In the genomic region with DNA sequence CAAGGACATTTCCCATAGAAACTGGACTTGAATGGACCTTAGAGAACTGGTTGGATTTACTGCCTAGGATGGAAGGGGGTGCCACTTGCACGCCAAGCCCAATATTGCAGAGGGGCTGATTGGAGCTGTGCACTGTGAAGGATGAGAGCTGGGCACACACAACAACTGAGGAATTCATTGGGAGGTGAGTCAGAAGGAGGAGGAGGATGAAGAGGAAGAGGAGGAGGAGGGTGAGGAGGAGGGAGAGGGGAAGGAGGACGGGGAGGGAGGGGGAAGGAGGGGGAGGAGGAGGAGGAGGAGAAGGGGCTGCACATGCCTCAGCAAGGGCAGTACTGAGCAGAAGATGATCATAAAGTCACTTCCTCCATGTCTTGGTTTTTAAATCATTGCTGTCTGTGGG, we compare ENCODE assay signal across 21 cellular contexts. TPM values are rescaled to one million over a fixed set of nuclear protein-coding genes. Genes with fewer than 3 reads are reported as not detected.
A peak's percentile ranks its signal among the peaks of the same experiment; 100 is the strongest.
DNase-seq lines count a peak whose midpoint lies in the region; ATAC-seq, FAIRE-seq and TF ChIP-seq lines count a peak whose summit lies in the region.
"Had no signal": no experiment of that assay in that cellular context is flagged by ENCODE, and none has a peak within 500 bp of the region (broad histone marks: within the 10 kb centered on the region; RNA-seq: fewer than 3 reads in every experiment).

No MANE protein-coding gene starts in this region.

- H4K20me1 ChIP-seq in GM23248 (ENCODE audit: insufficient read depth) = no peaks in the 10 kb centered on the region
- H4K20me1 ChIP-seq in K562 (replicated peaks; ENCODE audit: control insufficient read depth, insufficient read depth, low read length) = no peaks in the 10 kb centered on the region
- H4K20me1 ChIP-seq: BLaER1 had no signal

- POLR2A ChIA-PET in K562 (lab: Yijun Ruan, JAX) = no interaction called here

- no peaks in the 10 kb centered on the region for H3K36me3 Mint-ChIP-seq in activated T-helper 1 cell treated with anti-CD3 and anti-CD28 coated beads, Interleukin-12 subunit alpha, Interleukin-12 subunit beta, Interleukin-2, Interleukin-4 antibody, amounts not matched to agents 30 ng/mL and 10 ng/mL and 1 ng/mL, durations not matched to agents 14 hours and 24 hours and 36 hours (ENCODE audit: low read depth)

- WGBS in GM23248 (ENCODE audit: low coverage in 1 of 2, low lambda C conversion rate in 2 of 2, missing lambda C conversion rate in 2 of 2), 2 experiments = 25 to 59% methylated on average over 1 to 2 of the region's 2 CpGs
- WGBS in K562 (ENCODE audit: insufficient coverage, low coverage, missing lambda C conversion rate) = 0% methylated on average over 1 of the region's 2 CpGs

- no peak overlapping the region for H3K27ac ChIP-seq in GM23248
- no peak overlapping the region for H3K27ac ChIP-seq in K562 (ENCODE audit: extremely low read depth, low read depth, low read length)
- H3K27ac ChIP-seq: 22Rv1, BLaER1, KMS-11 had no signal

- TF ChIP-seq CTCF in K562 (IDR thresholded peaks at IDR 0.05 in 2 of 3, conservative IDR thresholded peaks at IDR 0.05 in 1 of 3; ENCODE audit: insufficient read depth in 2 of 3, low read depth in 1 of 3, low read length in 3 of 3) = no peak

- H3K4me3 ChIP-seq in GM23248 = no peak overlapping the region
- no peak overlapping the region for H3K4me3 ChIP-seq in K562
- H3K4me3 ChIP-seq: BLaER1, GM23338 had no signal

- DNase-seq in A172 (ENCODE audit: low spot score) (peak; percentile 37), GM23248 (no peak), HT1080 (ENCODE audit: low read depth) (peak; percentile 68), K562 (ENCODE audit: extremely low read depth in 1 of 4, low spot score in 3 of 4) (no peak), NCI-H2029 treated with DMSO at 0.1 percent for 48 hours (lab: John Stamatoyannopoulos, UW) (no peak), amygdala (lab: John Stamatoyannopoulos, UW) (no peak)
- DNase-seq in activated T-helper 1 cell treated with anti-CD3 and anti-CD28 coated beads, Interleukin-12 subunit alpha, Interleukin-12 subunit beta, Interleukin-2, Interleukin-4 antibody, amounts not matched to agents 30 ng/mL and 10 ng/mL and 1 ng/mL, durations not matched to agents 14 hours and 24 hours and 36 hours (ENCODE audit: low spot score) = no peak
- DNase-seq: AML-193; Caco-2; CD8-positive, alpha-beta memory T cell; DND-41; GDM1; H9 had no signal

- no peak for TF ChIP-seq POLR2A in K562 (conservative IDR thresholded peaks at IDR 0.05)

- no peak overlapping the region for H3K4me3 Mint-ChIP-seq in activated T-helper 1 cell treated with anti-CD3 and anti-CD28 coated beads, Interleukin-12 subunit alpha, Interleukin-12 subunit beta, Interleukin-2, Interleukin-4 antibody, amounts not matched to agents 30 ng/mL and 10 ng/mL and 1 ng/mL, durations not matched to agents 14 hours and 24 hours and 36 hours
- H3K4me3 Mint-ChIP-seq: GM23338, H9, IgD-negative memory B cell had no signal

- CTCF ChIA-PET in K562 (lab: Yijun Ruan, JAX; ENCODE audit: low intra/inter-chr PET ratio) = interaction anchor here (1.5 kb wide), 1 partner anchor 275 kb away, joined by 5 read pairs; no protein-coding TSS in a partner anchor

- H3K79me2 ChIP-seq in GM23248 (ENCODE audit: insufficient read depth) (no peaks in the 10 kb centered on the region), K562 (ENCODE audit: control insufficient read depth, insufficient read depth, low read length) (no peaks in the 10 kb centered on the region; the same call in 2 of the 3 replicates)

- H3K4me1 Mint-ChIP-seq in activated T-helper 1 cell treated with anti-CD3 and anti-CD28 coated beads, Interleukin-12 subunit alpha, Interleukin-12 subunit beta, Interleukin-2, Interleukin-4 antibody, amounts not matched to agents 30 ng/mL and 10 ng/mL and 1 ng/mL, durations not matched to agents 14 hours and 24 hours and 36 hours (ENCODE audit: low read depth) = peaks cover 16% of the 10 kb centered on the region

- H3K9me3 ChIP-seq in GM23248 (ENCODE audit: low read depth) (no peaks in the 10 kb centered on the region), K562 (replicated peaks; ENCODE audit: control insufficient read depth, insufficient read depth, low read depth, low read length) (no peaks in the 10 kb centered on the region)
- H3K9me3 ChIP-seq: Caco-2 had no signal

- TF ChIP-seq EP300 in K562 (IDR thresholded peaks at IDR 0.05; ENCODE audit: low read length) = no peak

- H3K36me3 ChIP-seq in GM23248 (ENCODE audit: low read depth) (no peaks in the 10 kb centered on the region), K562 (ENCODE audit: control insufficient read depth, insufficient read depth, low read length) (no peaks in the 10 kb centered on the region)
- H3K36me3 ChIP-seq: BLaER1 had no signal

- H3K9me2 ChIP-seq in GM23248 (ENCODE audit: insufficient read depth) = no peaks in the 10 kb centered on the region

- ATAC-seq in K562 (no peak), GM21447 (IDR thresholded peaks at IDR 0.05; ENCODE audit: unreplicated experiment) (no peak)
- ATAC-seq: GM23338 had no signal

- intact Hi-C loops in K562 (cut with micrococcal nuclease) = loop anchor here (5.0 kb wide), 1 partner anchor 124 kb away; no protein-coding TSS in a partner anchor
- intact Hi-C loops in activated T-helper 1 cell treated with anti-CD3 and anti-CD28 coated beads, Interleukin-12 subunit alpha, Interleukin-12 subunit beta, Interleukin-2, Interleukin-4 antibody, amounts not matched to agents 30 ng/mL and 10 ng/mL and 1 ng/mL, durations not matched to agents 14 hours and 24 hours and 36 hours (cut with micrococcal nuclease) = no loop called here

- no peaks in the 10 kb centered on the region for H3K27me3 Mint-ChIP-seq in activated T-helper 1 cell treated with anti-CD3 and anti-CD28 coated beads, Interleukin-12 subunit alpha, Interleukin-12 subunit beta, Interleukin-2, Interleukin-4 antibody, amounts not matched to agents 30 ng/mL and 10 ng/mL and 1 ng/mL, durations not matched to agents 14 hours and 24 hours and 36 hours (ENCODE audit: insufficient read depth)
- H3K27me3 Mint-ChIP-seq: IgD-negative memory B cell had no signal

- H3K4me2 ChIP-seq in GM23248 (ENCODE audit: unreplicated experiment) (peak overlapping the region; percentile 50), K562 (ENCODE audit: insufficient read depth, low read length) (no peak overlapping the region)
- H3K4me2 ChIP-seq: BLaER1, GM23338, KMS-11 had no signal

- H3K9me1 ChIP-seq in K562 (ENCODE audit: control insufficient read depth, insufficient read depth, low read length) = no peaks in the 10 kb centered on the region

- H3K27ac Mint-ChIP-seq in activated T-helper 1 cell treated with anti-CD3 and anti-CD28 coated beads, Interleukin-12 subunit alpha, Interleukin-12 subunit beta, Interleukin-2, Interleukin-4 antibody, amounts not matched to agents 30 ng/mL and 10 ng/mL and 1 ng/mL, durations not matched to agents 14 hours and 24 hours and 36 hours = no peak overlapping the region
- H3K27ac Mint-ChIP-seq: GM23338, IgD-negative memory B cell had no signal

- H3K9ac ChIP-seq in GM23248 (no peak overlapping the region), K562 (ENCODE audit: insufficient read depth in 1 of 2, low read depth in 2 of 2, low read length in 2 of 2) (no peak overlapping the region)
- H3K9ac ChIP-seq: BLaER1, KMS-11 had no signal

- H2AFZ ChIP-seq in GM23248 (no peak overlapping the region), K562 (ENCODE audit: low read depth, low read length) (no peak overlapping the region)
- H2AFZ ChIP-seq: GM23338 had no signal

- H3F3A ChIP-seq in GM23248 (ENCODE audit: insufficient read depth) = peaks cover 9% of the 10 kb centered on the region

- H3K4me1 ChIP-seq in GM23248 (ENCODE audit: insufficient read depth) (peaks cover 18% of the 10 kb centered on the region; the same call in 1 of the 2 replicates), K562 (replicated peaks in 1 of 2; ENCODE audit: control insufficient read depth in 2 of 2, insufficient read depth in 2 of 2, low read length in 2 of 2) (peaks cover 7 to 14% of the 10 kb centered on the region in 2 experiments)

- H3K27me3 ChIP-seq in GM23248 (replicated peaks; ENCODE audit: insufficient read depth) = no peaks in the 10 kb centered on the region
- H3K27me3 ChIP-seq in K562 (ENCODE audit: control insufficient read depth in 2 of 2, insufficient read depth in 2 of 2, low read length in 2 of 2) = peaks cover 0 to 4% of the 10 kb centered on the region in 2 experiments; a peak in 1 of 5 replicates
- H3K27me3 ChIP-seq: BLaER1 had no signal

- no peak for FAIRE-seq in K562 (lab: Jason Lieb, UNC)
- FAIRE-seq: GM12892, GM19239 had no signal

- BruUV-seq in K562 (replicated peaks; lab: Mats Ljungman, UMichigan) = no TSS peak

- in situ Hi-C loops in GM23248 (cut with MboI) = loop anchor here (10.0 kb wide), 1 partner anchor 532 kb away; no protein-coding TSS in a partner anchor
- in situ Hi-C loops in K562 (cut with MboI) = loop anchor here (25.0 kb wide), 1 partner anchor 529 kb away; no protein-coding TSS in a partner anchor

- TF ChIP-seq RAD21 in K562 (CRISPR knock-in tag; conservative IDR thresholded peaks at IDR 0.05 in 1 of 2, IDR thresholded peaks at IDR 0.05 in 1 of 2) = no peak

- peaks cover 1% of the 10 kb centered on the region for H3K9me3 Mint-ChIP-seq in activated T-helper 1 cell treated with anti-CD3 and anti-CD28 coated beads, Interleukin-12 subunit alpha, Interleukin-12 subunit beta, Interleukin-2, Interleukin-4 antibody, amounts not matched to agents 30 ng/mL and 10 ng/mL and 1 ng/mL, durations not matched to agents 14 hours and 24 hours and 36 hours

RNA-seq across cellular contexts. Expression of gene ICE1, which starts 5.7 kb away (rescaled TPM):
- 28.4 and 29.2 TPM in 2 replicates for total RNA-seq in A172 (2014; rRNA removed; shearing (Covaris generic))
- total RNA-seq in GM23248 (2014; rRNA removed; shearing (Covaris generic)) = 13.4 and 17.0 TPM in 2 replicates
- polyA plus RNA-seq in GM23248 (2016; fragmentation: Nextera tagmentation; extraction: Ambion mirVana) (10.8 and 12.2 TPM in 2 replicates), K562 (2011; rRNA removed) (18.5 and 28.2 TPM in 2 replicates), K562 (2014; fragmentation: Illumina TruSeq; extraction: Trizol) (26.9 and 33.6 TPM in 2 replicates), K562 (2014; fragmentation: Nextera tagmentation; extraction: Ambion mirVana) (1 to 10 TPM; 4.9 to 8.5 TPM), K562 (2014; rRNA removed) (20.8 and 21.3 TPM in 2 replicates)
- total RNA-seq in HT1080 (2014; rRNA removed; shearing (Covaris generic)) = 31.5 and 38.1 TPM in 2 replicates
- 17.7 and 22.2 TPM in 2 replicates for polyA plus RNA-seq in HT1080 (2015; cell fraction: cytosol; rRNA removed)
- polyA plus RNA-seq in HT1080 (2015; cell fraction: nucleus; rRNA removed) = 38.4 and 39.7 TPM in 2 replicates
- total RNA-seq in K562 (2011; cell fraction: chromatin; rRNA removed; ENCODE audit: low replicate concordance) = 19.3 and 80.1 TPM in 2 replicates
- 13.0 and 20.4 TPM in 2 replicates for total RNA-seq in K562 (2011; cell fraction: nucleolus; rRNA removed)
- total RNA-seq in K562 (2011; cell fraction: nucleoplasm; rRNA removed) = 35.6 and 41.7 TPM in 2 replicates
- total RNA-seq in K562 (2014; rRNA removed) (19.1 and 21.3 TPM in 2 replicates), K562 (2014; rRNA removed; fragmentation: Illumina TruSeq; extraction: Trizol) (40.9 and 44.6 TPM in 2 replicates), K562 (2015; rRNA removed; fragmentation: Illumina TruSeq; extraction: Trizol) (46.1 and 47.4 TPM in 2 replicates), K562 (2021) (31.3 and 33.2 TPM in 2 replicates)
- 8.7 and 12.1 TPM in 2 replicates for polyA plus RNA-seq in K562 (2011; cell fraction: cytosol; rRNA removed)
- polyA plus RNA-seq in K562 (2011; cell fraction: nucleus; rRNA removed) = 25.9 and 29.4 TPM in 2 replicates
- 12.7 and 17.1 TPM in 2 replicates for polyA plus RNA-seq in K562 (2012)
- polyA minus RNA-seq in K562 (2011; rRNA and poly(A)+ RNA removed) = 75.3 and 75.8 TPM in 2 replicates
- polyA minus RNA-seq in K562 (2011; cell fraction: cytosol; rRNA and poly(A)+ RNA removed) = 21.0 and 26.1 TPM in 2 replicates
- polyA minus RNA-seq in K562 (2011; cell fraction: nucleus; rRNA and poly(A)+ RNA removed) = 56.4 and 83.1 TPM in 2 replicates
- total RNA-seq in activated T-helper 1 cell treated with anti-CD3 and anti-CD28 coated beads, Interleukin-12 subunit alpha, Interleukin-12 subunit beta, Interleukin-2, Interleukin-4 antibody, amounts not matched to agents 30 ng/mL and 10 ng/mL and 1 ng/mL, durations not matched to agents 14 hours and 24 hours and 36 hours = 35.3 and 38.2 TPM in 2 replicates

Comparison
In these comparisons a context has a peak if more than half of its experiments do, and no peak if none do; other contexts are left out.
1. DNase-seq: peak in A172 (single experiment) and HT1080 (single experiment); none in GM23248 (single experiment), K562 (0 of 4), activated T-helper 1 cell treated with anti-CD3 and anti-CD28 coated beads, Interleukin-12 subunit alpha, Interleukin-12 subunit beta, Interleukin-2, Interleukin-4 antibody, amounts not matched to agents 30 ng/mL and 10 ng/mL and 1 ng/mL, durations not matched to agents 14 hours and 24 hours and 36 hours (single experiment), NCI-H2029 treated with DMSO at 0.1 percent for 48 hours (single experiment) and amygdala (0 of 56).